Comparison of ENCODE assay signal across 15 cellular contexts in the genomic region with DNA sequence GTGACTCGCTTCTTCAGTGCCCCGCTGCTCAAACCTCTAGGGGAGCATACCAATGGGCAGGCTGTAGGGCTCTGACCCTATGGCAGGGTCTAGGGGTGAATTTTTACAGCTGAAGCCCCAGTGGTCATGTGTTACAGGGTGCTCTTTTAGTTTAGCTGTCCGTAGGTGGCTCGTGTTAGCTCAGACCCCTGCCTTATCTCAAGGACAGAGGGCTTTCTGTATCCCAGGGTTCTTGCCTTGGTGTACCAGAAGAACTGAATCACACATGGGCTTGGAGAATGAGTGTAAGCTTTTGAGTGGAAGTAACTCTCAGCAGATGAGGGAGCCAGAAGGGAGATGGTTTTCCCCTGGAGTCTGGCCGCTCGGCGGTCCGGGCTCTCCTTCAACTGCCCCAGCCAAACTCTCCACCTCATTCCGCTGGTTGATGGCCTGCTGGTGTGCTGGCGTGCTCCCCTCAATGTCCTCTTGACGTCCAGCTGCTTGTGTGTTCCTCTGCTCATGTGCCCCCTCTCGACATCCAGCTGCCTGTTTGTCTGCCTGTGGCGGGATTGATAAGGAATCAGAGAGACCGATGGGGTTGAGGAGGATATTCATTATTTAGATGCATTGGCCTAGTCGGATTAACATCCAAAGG. TPM values are rescaled to one million over a fixed set of nuclear protein-coding genes. Genes with fewer than 3 reads are reported as not detected.
DNase-seq lines count a peak whose midpoint lies in the region; TF ChIP-seq lines count a peak whose summit lies in the region.
"Had no signal": no experiment of that assay in that cellular context is flagged by ENCODE, and none has a peak within 500 bp of the region (broad histone marks: within the 10 kb centered on the region; RNA-seq: fewer than 3 reads in every experiment).

No MANE protein-coding gene starts in this region.

- TF ChIP-seq CTCF in BE2C (IDR thresholded peaks at IDR 0.05; ENCODE audit: low read depth, low read length) (no peak), cardiac muscle cell (IDR thresholded peaks at IDR 0.05; ENCODE audit: low read depth, low read length) (no peak), neural crest cell (conservative IDR thresholded peaks at IDR 0.05) (no peak)

- H3K4me1 Mint-ChIP-seq in neural crest cell: no peaks in the 10 kb centered on the region

- H3K27ac ChIP-seq in HUES48 (ENCODE audit: low read depth, low read length): peak overlapping the region; percentile 59
- peak overlapping the region; percentile 59 for H3K27ac ChIP-seq in cardiac muscle cell
- no peak overlapping the region for H3K27ac ChIP-seq in SJCRH30
- H3K27ac ChIP-seq: esophagus muscularis mucosa had no signal

- peaks cover 34% of the 10 kb centered on the region for H3K4me1 ChIP-seq in BE2C
- 0 out of 2 replicates have a peak, but pooled peaks cover 6% of the 10 kb centered on the region for H3K4me1 ChIP-seq in HUES48 (ENCODE audit: control insufficient read depth, insufficient read depth, low read length)
- no peaks in the 10 kb centered on the region for H3K4me1 ChIP-seq in cardiac muscle cell (ENCODE audit: low read depth)
- H3K4me1 ChIP-seq in SJCRH30: peaks cover 9% of the 10 kb centered on the region

- H3K27ac Mint-ChIP-seq in neural crest cell (ENCODE audit: unreplicated experiment): peak overlapping the region; percentile 70

- no peaks in the 10 kb centered on the region for H3K9me3 ChIP-seq in BE2C
- H3K9me3 ChIP-seq in HUES48 (ENCODE audit: control insufficient read depth, insufficient read depth, low read length): no peaks in the 10 kb centered on the region
- no peaks in the 10 kb centered on the region for H3K9me3 ChIP-seq in cardiac muscle cell (ENCODE audit: low read depth)
- H3K9me3 ChIP-seq in SJCRH30 (replicated peaks): no peaks in the 10 kb centered on the region
- H3K9me3 ChIP-seq: esophagus muscularis mucosa had no signal

- peaks cover 26% of the 10 kb centered on the region for H3K36me3 Mint-ChIP-seq in neural crest cell (ENCODE audit: low read depth)

- H3K27me3 ChIP-seq in BE2C: no peaks in the 10 kb centered on the region
- H3K27me3 ChIP-seq in HUES48 (ENCODE audit: control insufficient read depth, insufficient read depth, low read length): no peaks in the 10 kb centered on the region
- no peaks in the 10 kb centered on the region for H3K27me3 ChIP-seq in cardiac muscle cell
- H3K27me3 ChIP-seq in SJCRH30: no peaks in the 10 kb centered on the region
- H3K27me3 ChIP-seq: esophagus muscularis mucosa had no signal

- no peaks in the 10 kb centered on the region for H3K9me3 Mint-ChIP-seq in neural crest cell

- no peak overlapping the region for H3K4me3 Mint-ChIP-seq in neural crest cell

- H3K27me3 Mint-ChIP-seq in neural crest cell (ENCODE audit: low read depth): no peaks in the 10 kb centered on the region

- no peak overlapping the region for H3K9ac ChIP-seq in HUES48 (ENCODE audit: low read depth, low read length)

- DNase-seq in BE2C (peak; percentile 75), cardiac muscle cell (ENCODE audit: low read depth in 1 of 2, low spot score in 1 of 2) (no peak), neural crest cell (ENCODE audit: low read depth, low spot score) (no peak), NCI-H446 treated with DMSO at 0.1 percent for 48 hours (lab: John Stamatoyannopoulos, UW) (no peak), NCI-H187 treated with DMSO at 0.1 percent for 48 hours (lab: John Stamatoyannopoulos, UW) (no peak), SJCRH30 (no peak)
- DNase-seq in stimulated activated CD4-positive, alpha-beta T cell treated with anti-CD3 and anti-CD28 coated beads, Interleukin-4, amount 100 ng/mL, for 4 hours: no peak
- DNase-seq: activated CD8-positive, alpha-beta memory T cell treated with anti-CD3 and anti-CD28 coated beads, Interleukin-2, amount 50 U/mL, for 4 hours; activated naive CD4-positive, alpha-beta T cell; KG1; RPMI8226; stimulated activated naive CD4-positive, alpha-beta T cell; T-helper 1 cell had no signal

- H3K4me3 ChIP-seq in BE2C (ENCODE audit: low read depth, low read length) (no peak overlapping the region), HUES48 (ENCODE audit: low read depth, low read length) (no peak overlapping the region), cardiac muscle cell (no peak overlapping the region), SJCRH30 (no peak overlapping the region)
- H3K4me3 ChIP-seq: esophagus muscularis mucosa had no signal

- H3K36me3 ChIP-seq in BE2C (peaks cover 20% of the 10 kb centered on the region), HUES48 (ENCODE audit: control insufficient read depth, insufficient read depth, low read length) (peaks cover 9% of the 10 kb centered on the region), cardiac muscle cell (peaks cover 8% of the 10 kb centered on the region), SJCRH30 (no peaks in the 10 kb centered on the region; the same call in 1 of the 2 replicates)

RNA-seq across cellular contexts. Expression of gene BIRC2, which starts 37.5 kb away (rescaled TPM):
- 21.0 TPM for polyA plus RNA-seq in BE2C (2012; ENCODE audit: insufficient read depth, insufficient read length, low read depth)
- 37.8 and 40.4 TPM in 2 replicates for total RNA-seq in cardiac muscle cell
- polyA plus RNA-seq in cardiac muscle cell: 36.1 and 41.3 TPM in 2 replicates
- 41.0 and 42.6 TPM in 2 replicates for total RNA-seq in neural crest cell
- 26.7 and 27.1 TPM in 2 replicates for total RNA-seq in SJCRH30 (2014; rRNA removed; shearing (Covaris generic))
